Comparison of ENCODE assay signal across 23 cellular contexts in genomic region chr12:95774311-95775045, GRCh38. TPM values are rescaled to one million over a fixed set of nuclear protein-coding genes. Genes with fewer than 3 reads are reported as not detected.
A peak's percentile ranks its signal among the peaks of the same experiment; 100 is the strongest.
DNase-seq lines count a peak whose midpoint lies in the region; TF ChIP-seq lines count a peak whose summit lies in the region.
"Had no signal": no experiment of that assay in that cellular context is flagged by ENCODE, and none has a peak within 500 bp of the region (broad histone marks: within the 10 kb centered on the region; RNA-seq: fewer than 3 reads in every experiment).

No MANE protein-coding gene starts in this region.

- H3K79me2 ChIP-seq in mammary epithelial cell (ENCODE audit: insufficient read depth, low read length) (no peaks in the 10 kb centered on the region), H9 (ENCODE audit: insufficient read depth, low read length) (no peaks in the 10 kb centered on the region)

- no peak overlapping the region for H2AK5ac ChIP-seq in mesenchymal stem cell (ENCODE audit: low read length, severe bottlenecking)
- H2AK5ac ChIP-seq in H9 (ENCODE audit: insufficient read length, low read length) = no peak overlapping the region

- H2AFZ ChIP-seq in mammary epithelial cell (ENCODE audit: low read depth, low read length) = no peak overlapping the region
- H2AFZ ChIP-seq in mesenchymal stem cell (ENCODE audit: low read depth, low read length) = no peak overlapping the region
- no peak overlapping the region for H2AFZ ChIP-seq in H9 (ENCODE audit: low read length)

- H3K27ac ChIP-seq in mammary epithelial cell (ENCODE audit: insufficient read depth, low read depth, low read length) (no peak overlapping the region), breast epithelium (no peak overlapping the region), endodermal cell (ENCODE audit: low read depth, low read length) (no peak overlapping the region), mesenchymal stem cell (ENCODE audit: low read length, poor library complexity, severe bottlenecking) (no peak overlapping the region), H9 (ENCODE audit: insufficient read length, low read depth, low read length) (no peak overlapping the region), suprapubic skin (no peak overlapping the region), WERI-Rb-1 (no peak overlapping the region)
- H3K27ac ChIP-seq: cardiac muscle cell, pancreas, right lobe of liver, upper lobe of left lung had no signal

- H3K4me1 ChIP-seq in mammary epithelial cell (ENCODE audit: insufficient read depth, low read length) (no peaks in the 10 kb centered on the region), breast epithelium (no peaks in the 10 kb centered on the region), endodermal cell (ENCODE audit: control insufficient read depth, insufficient read depth, low read length) (no peaks in the 10 kb centered on the region), mesenchymal stem cell (ENCODE audit: control insufficient read depth, insufficient read depth, low read depth, low read length) (peaks cover 3% of the 10 kb centered on the region), H9 (ENCODE audit: insufficient read depth, low read length) (no peaks in the 10 kb centered on the region), suprapubic skin (no peaks in the 10 kb centered on the region)
- H3K4me1 ChIP-seq: pancreas, right lobe of liver, upper lobe of left lung had no signal

- no peak overlapping the region for H3T11ph ChIP-seq in H9 (ENCODE audit: low read length)

- H4K20me1 ChIP-seq in mammary epithelial cell (ENCODE audit: insufficient read depth, low read length) (no peaks in the 10 kb centered on the region), H9 (ENCODE audit: control insufficient read depth, insufficient read depth, insufficient read length) (no peaks in the 10 kb centered on the region)

- no peak overlapping the region for H3K4me3 ChIP-seq in mammary epithelial cell (replicated peaks in 1 of 3; ENCODE audit: insufficient read depth in 1 of 3, low read depth in 2 of 3, low read length in 3 of 3)
- H3K4me3 ChIP-seq in breast epithelium = no peak overlapping the region
- peak overlapping the region; percentile 48 for H3K4me3 ChIP-seq in endodermal cell (ENCODE audit: low read length)
- H3K4me3 ChIP-seq in mesenchymal stem cell (ENCODE audit: insufficient read depth in 1 of 2, low read depth in 1 of 2, low read length in 2 of 2) = no peak overlapping the region
- no peak overlapping the region for H3K4me3 ChIP-seq in suprapubic skin
- H3K4me3 ChIP-seq in WERI-Rb-1 (ENCODE audit: low read depth, low read length) = no peak overlapping the region
- H3K4me3 ChIP-seq: cardiac muscle cell, pancreas, right lobe of liver, upper lobe of left lung had no signal

- H3K9me3 ChIP-seq in mammary epithelial cell (replicated peaks; ENCODE audit: insufficient read depth, low read length) (no peaks in the 10 kb centered on the region), breast epithelium (peaks cover 0 to 10% of the 10 kb centered on the region in 2 donors), endodermal cell (ENCODE audit: control insufficient read depth, low read length) (peaks cover 60% of the 10 kb centered on the region), mesenchymal stem cell (ENCODE audit: control insufficient read depth, low read length) (no peaks in the 10 kb centered on the region), H9 (ENCODE audit: control insufficient read depth, low read depth, low read length) (peaks cover 4% of the 10 kb centered on the region), suprapubic skin (no peaks in the 10 kb centered on the region), WERI-Rb-1 (ENCODE audit: severe bottlenecking) (peaks cover 3% of the 10 kb centered on the region)
- H3K9me3 ChIP-seq: pancreas, right lobe of liver had no signal

- H3K14ac ChIP-seq in mesenchymal stem cell (ENCODE audit: low read length in 2 of 2) (no peak overlapping the region), H9 (ENCODE audit: insufficient read depth, low read length) (no peak overlapping the region)

- peaks cover 54% of the 10 kb centered on the region for H3K9me3 Mint-ChIP-seq in endodermal cell
- H3K9me3 Mint-ChIP-seq in H9 = peaks cover 23 to 24% of the 10 kb centered on the region in 2 experiments
- H3K9me3 Mint-ChIP-seq: activated CD8-positive, alpha-beta T cell treated with anti-CD3 and anti-CD28 coated beads for 36 hours had no signal

- H2BK5ac ChIP-seq in mesenchymal stem cell (ENCODE audit: low read depth, low read length, poor library complexity, severe bottlenecking) (no peak overlapping the region), H9 (ENCODE audit: insufficient read length, low read length) (no peak overlapping the region)

- no peak overlapping the region for H4K5ac ChIP-seq in H9 (ENCODE audit: insufficient read length, low read depth, low read length)

- H2BK15ac ChIP-seq in mesenchymal stem cell (ENCODE audit: low read depth, poor library complexity, severe bottlenecking) (no peak overlapping the region), H9 (ENCODE audit: low read depth, low read length) (no peak overlapping the region)

- H3K23ac ChIP-seq in mesenchymal stem cell (ENCODE audit: low read length in 2 of 2) (no peak overlapping the region), H9 (ENCODE audit: insufficient read length, low read depth, low read length) (no peak overlapping the region)

- CTCF ChIA-PET in mammary epithelial cell (lab: Charles Lee; ENCODE audit: low non-redundant PET) = no interaction called here

- H3K27ac Mint-ChIP-seq in endodermal cell = no peak overlapping the region
- H3K27ac Mint-ChIP-seq in H9 = no peak overlapping the region
- H3K27ac Mint-ChIP-seq: activated CD8-positive, alpha-beta T cell treated with anti-CD3 and anti-CD28 coated beads for 36 hours; CD14-positive monocyte; naive thymus-derived CD8-positive, alpha-beta T cell had no signal

- TF ChIP-seq POLR2A in breast epithelium (IDR thresholded peaks at IDR 0.05) (no peak), suprapubic skin (IDR thresholded peaks at IDR 0.05) (no peak)

- TF ChIP-seq CTCF in mammary epithelial cell (conservative IDR thresholded peaks at IDR 0.05 in 1 of 2, IDR thresholded peaks at IDR 0.05 in 1 of 2; ENCODE audit: extremely low read depth in 1 of 2, insufficient read depth in 1 of 2, low read depth in 1 of 2, low read length in 2 of 2) = no peak
- TF ChIP-seq CTCF in breast epithelium (IDR thresholded peaks at IDR 0.05) = no peak
- no peak for TF ChIP-seq CTCF in endodermal cell (conservative IDR thresholded peaks at IDR 0.05)
- TF ChIP-seq CTCF in H9 (conservative IDR thresholded peaks at IDR 0.05) = no peak
- TF ChIP-seq CTCF in suprapubic skin (IDR thresholded peaks at IDR 0.05) = no peak
- no peak for TF ChIP-seq CTCF in WERI-Rb-1 (IDR thresholded peaks at IDR 0.05; ENCODE audit: low read depth, low read length)

- intact Hi-C loops in mammary epithelial cell (cut with micrococcal nuclease) = no loop called here
- intact Hi-C loops in breast epithelium (cut with DNase I; ENCODE audit: low total_unique reads) = no loop called here

- DNase-seq in mammary epithelial cell = peak; percentile 42
- no peak for DNase-seq in breast epithelium (ENCODE audit: low spot score in 2 of 2)
- DNase-seq in NCI-H226 = peak; percentile 96
- no peak for DNase-seq in endodermal cell
- peak; percentile 24 for DNase-seq in mesenchymal stem cell
- DNase-seq in H9 = no peak
- DNase-seq in suprapubic skin (ENCODE audit: low spot score in 2 of 2) = no peak
- no peak for DNase-seq in WERI-Rb-1
- DNase-seq: 8988T; activated CD8-positive, alpha-beta T cell treated with anti-CD3 and anti-CD28 coated beads for 36 hours; activated gamma-delta T cell treated with Interleukin-2 at 50 U/mL for 16 hours; activated T-cell treated with anti-CD3 and anti-CD28 coated beads for 4 hours; KBM-7; MM.1S; naive thymus-derived CD8-positive, alpha-beta T cell; NCI-H1417 treated with DMSO at 0.1 percent for 48 hours; NCI-H2171 treated with DMSO at 0.1 percent for 48 hours; NCI-H526; pancreas; right lobe of liver; upper lobe of left lung had no signal

- H3K27me3 Mint-ChIP-seq in endodermal cell (ENCODE audit: insufficient read depth) (peaks cover 2% of the 10 kb centered on the region), H9 (ENCODE audit: low read depth) (peaks cover 22% of the 10 kb centered on the region)

- H3K4me2 ChIP-seq in mammary epithelial cell (ENCODE audit: insufficient read depth, low read depth, low read length) = no peak overlapping the region
- H3K4me2 ChIP-seq in mesenchymal stem cell (ENCODE audit: low read length, poor library complexity, severe bottlenecking) = no peak overlapping the region
- H3K4me2 ChIP-seq in H9 (ENCODE audit: insufficient read depth, insufficient read length, low read length) = no peak overlapping the region

- H3K36me3 ChIP-seq in mammary epithelial cell (ENCODE audit: insufficient read depth, low read length) (no peaks in the 10 kb centered on the region), breast epithelium (no peaks in the 10 kb centered on the region), endodermal cell (ENCODE audit: control insufficient read depth, insufficient read depth, low read length) (peaks cover 68% of the 10 kb centered on the region), mesenchymal stem cell (ENCODE audit: control insufficient read depth in 1 of 2, insufficient read depth in 2 of 2, low read depth in 1 of 2, low read length in 2 of 2) (peaks cover 0 to 17% of the 10 kb centered on the region in 2 experiments), suprapubic skin (no peaks in the 10 kb centered on the region), WERI-Rb-1 (no peaks in the 10 kb centered on the region)
- H3K36me3 ChIP-seq: cardiac muscle cell, pancreas, right lobe of liver, upper lobe of left lung had no signal

- H3K4me1 Mint-ChIP-seq in endodermal cell (peaks cover under 1% of the 10 kb centered on the region), H9 (no peaks in the 10 kb centered on the region)
- H3K4me1 Mint-ChIP-seq: CD14-positive monocyte; naive thymus-derived CD8-positive, alpha-beta T cell had no signal

- H3K4ac ChIP-seq in mesenchymal stem cell (ENCODE audit: low read depth in 1 of 2, low read length in 2 of 2) = no peak overlapping the region
- H3K4ac ChIP-seq in H9 (ENCODE audit: low read depth, low read length) = no peak overlapping the region

- H3K4me3 Mint-ChIP-seq in endodermal cell = no peak overlapping the region
- no peak overlapping the region for H3K4me3 Mint-ChIP-seq in H9
- H3K4me3 Mint-ChIP-seq: activated CD8-positive, alpha-beta T cell treated with anti-CD3 and anti-CD28 coated beads for 36 hours; CD14-positive monocyte; naive thymus-derived CD8-positive, alpha-beta T cell had no signal

- no peak for TF ChIP-seq EP300 in suprapubic skin (IDR thresholded peaks at IDR 0.05)

- H4K8ac ChIP-seq in mesenchymal stem cell (ENCODE audit: low read length) (no peak overlapping the region), H9 (replicated peaks; ENCODE audit: insufficient read length, low read depth, low read length) (no peak overlapping the region)

- peaks cover 87% of the 10 kb centered on the region for H3K36me3 Mint-ChIP-seq in endodermal cell (ENCODE audit: low read depth)
- H3K36me3 Mint-ChIP-seq in H9 (ENCODE audit: insufficient read depth in 1 of 3, low read depth in 3 of 3) = peaks cover 6 to 22% (median 15%) of the 10 kb centered on the region in 3 experiments
- H3K36me3 Mint-ChIP-seq: CD14-positive monocyte had no signal

- no peak overlapping the region for H2BK20ac ChIP-seq in H9 (ENCODE audit: low read depth, low read length, poor library complexity, severe bottlenecking)

- H2BK120ac ChIP-seq in mesenchymal stem cell (ENCODE audit: low read depth, low read length) (no peak overlapping the region), H9 (ENCODE audit: low read depth, low read length, poor library complexity, severe bottlenecking) (no peak overlapping the region)

- in situ Hi-C loops in mammary epithelial cell (cut with MboI; ENCODE audit: low sequenced_read_pairs in 2 of 2) = no loop called here

- no peak overlapping the region for H2BK12ac ChIP-seq in mesenchymal stem cell (ENCODE audit: low read length in 2 of 2)
- no peak overlapping the region for H2BK12ac ChIP-seq in H9 (ENCODE audit: insufficient read length, low read depth, low read length)

- no TSS peak for BruUV-seq in mammary epithelial cell (replicated peaks; lab: Mats Ljungman, UMichigan)

- dilution Hi-C loops in mammary epithelial cell (cut with HindIII; ENCODE audit: low sequenced_read_pairs) = no loop called here

- no peak overlapping the region for H3K9ac ChIP-seq in mammary epithelial cell (ENCODE audit: insufficient read depth, low read length)
- no peak overlapping the region for H3K9ac ChIP-seq in endodermal cell (ENCODE audit: extremely low read depth, low read length, poor library complexity, severe bottlenecking)
- no peak overlapping the region for H3K9ac ChIP-seq in mesenchymal stem cell (ENCODE audit: low read length)
- no peak overlapping the region for H3K9ac ChIP-seq in H9 (ENCODE audit: extremely low read depth, insufficient read length, low read length)

- H3K79me1 ChIP-seq in mesenchymal stem cell (replicated peaks; ENCODE audit: low read length, poor library complexity, severe bottlenecking) (peaks cover 10% of the 10 kb centered on the region), H9 (ENCODE audit: insufficient read depth, low read depth, low read length, poor library complexity, severe bottlenecking) (no peaks in the 10 kb centered on the region)

- H3K56ac ChIP-seq in H9 (ENCODE audit: insufficient read length, low read depth, low read length) = no peak overlapping the region

- H3K23me2 ChIP-seq in H9 (ENCODE audit: insufficient read length, low read depth, low read length, poor library complexity, severe bottlenecking) = no peaks in the 10 kb centered on the region

- H3K27me3 ChIP-seq in mammary epithelial cell (ENCODE audit: insufficient read depth, low read length) = no peaks in the 10 kb centered on the region
- H3K27me3 ChIP-seq in breast epithelium = no peaks in the 10 kb centered on the region
- no peaks in the 10 kb centered on the region for H3K27me3 ChIP-seq in endodermal cell (ENCODE audit: control insufficient read depth, insufficient read depth, low read length, poor library complexity, severe bottlenecking)
- no peaks in the 10 kb centered on the region for H3K27me3 ChIP-seq in mesenchymal stem cell (ENCODE audit: control insufficient read depth in 1 of 2, insufficient read depth in 1 of 2, low read length in 2 of 2)
- no peaks in the 10 kb centered on the region for H3K27me3 ChIP-seq in H9 (ENCODE audit: insufficient read depth, low read length)
- H3K27me3 ChIP-seq in suprapubic skin = no peaks in the 10 kb centered on the region
- H3K27me3 ChIP-seq in WERI-Rb-1 (ENCODE audit: insufficient read depth, low read depth, severe bottlenecking) = no peaks in the 10 kb centered on the region
- H3K27me3 ChIP-seq: pancreas, right lobe of liver, upper lobe of left lung had no signal

- H3K18ac ChIP-seq in mesenchymal stem cell (ENCODE audit: low read depth in 1 of 2, low read length in 2 of 2) (no peak overlapping the region), H9 (ENCODE audit: insufficient read length, low read depth, low read length) (no peak overlapping the region)

- H4K91ac ChIP-seq in mesenchymal stem cell (ENCODE audit: low read length) = no peak overlapping the region
- H4K91ac ChIP-seq in H9 (ENCODE audit: insufficient read length, low read depth, low read length) = no peak overlapping the region

- WGBS in mammary epithelial cell (ENCODE audit: low coverage, missing lambda C conversion rate) = 93% methylated on average over 4 of the region's 4 CpGs
- 99 to 100% methylated on average over 1 to 4 of the region's 4 CpGs for WGBS in endodermal cell (ENCODE audit: insufficient coverage in 1 of 2, insufficient read length in 1 of 2), 2 experiments
- WGBS in mesenchymal stem cell = 88% methylated on average over 4 of the region's 4 CpGs
- no CpG with 5 or more reads among the region's 4 CpGs for WGBS in H9 (ENCODE audit: extremely low coverage, insufficient read length, low lambda C conversion rate)
- WGBS in suprapubic skin = 85% methylated on average over 4 of the region's 4 CpGs

RNA-seq across cellular contexts. Expression of gene NTN4, which starts 16.1 kb away (rescaled TPM):
- total RNA-seq in mammary epithelial cell (10 to 100 TPM; 38.6 to 47.2 TPM), breast epithelium (100 to 1,000 TPM in 2 of 3 donors, 10 to 100 TPM in 1; 27.4 to 188 (median 110) TPM), endodermal cell (10 to 100 TPM; 57.4 to 58.2 TPM), H9 (2021) (0.13 and 0.17 TPM in 2 replicates), suprapubic skin (10 to 100 TPM in 3 of 4 donors, 1 to 10 TPM in 1; 7.2 to 18.7 (median 13.0) TPM)
- polyA plus RNA-seq in mammary epithelial cell = 9.0 TPM
- polyA minus RNA-seq in mammary epithelial cell = 8.8 TPM
- polyA plus RNA-seq in endodermal cell (2013, experiment 1 of 2) = 14.5 TPM
- 15.6 TPM for polyA plus RNA-seq in endodermal cell (2013, experiment 2 of 2)
- polyA plus RNA-seq in mesenchymal stem cell (2013, experiment 1 of 2) = 4.6 TPM
- polyA plus RNA-seq in mesenchymal stem cell (2013, experiment 2 of 2) = 4.7 TPM
- total RNA-seq: activated CD8-positive, alpha-beta T cell treated with anti-CD3 and anti-CD28 coated beads for 36 hours; naive thymus-derived CD8-positive, alpha-beta T cell had no signal
- polyA plus RNA-seq: CD14-positive monocyte; naive thymus-derived CD8-positive, alpha-beta T cell had no signal

Comparison
In these comparisons a context has a peak if more than half of its experiments do, and no peak if none do; other contexts are left out.
1. DNase-seq: peak in mammary epithelial cell (single experiment), NCI-H226 (single experiment) and mesenchymal stem cell (single experiment); none in breast epithelium (0 of 2), endodermal cell (single experiment), H9 (single experiment), suprapubic skin (0 of 2) and WERI-Rb-1 (single experiment).